18 cellular contexts compared by ENCODE assay signal in genomic region chr2:56465491-56465890, GRCh38.
"Had no signal": no experiment of that assay in that cellular context is flagged by ENCODE, and none has a peak within 500 bp of the region (broad histone marks: within the 10 kb centered on the region; RNA-seq: fewer than 3 reads in every experiment).

No MANE protein-coding gene starts in this region.

- H3K4me3 Mint-ChIP-seq: activated CD4-positive, alpha-beta T cell treated with anti-CD3 and anti-CD28 coated beads, Interleukin-2, amount 10 ng/mL, durations not matched to agents 7 days and 5 days; activated CD8-positive, alpha-beta T cell treated with anti-CD3 and anti-CD28 coated beads, Interleukin-2, amount 10 ng/mL, durations not matched to agents 7 days and 5 days; activated naive CD4-positive, alpha-beta T cell treated with anti-CD3 and anti-CD28 coated beads, Interleukin-2, amount 10 ng/mL, durations not matched to agents 7 days and 5 days; activated naive CD8-positive, alpha-beta T cell treated with anti-CD3 and anti-CD28 coated beads, Interleukin-2, amount 50 U/mL, for 24 hours; activated T-cell treated with anti-CD3 and anti-CD28 coated beads, Interleukin-2, amount 50 U/mL, for 4 hours; natural killer cell treated with Interleukin-12 subunit alpha and Interleukin-12 subunit beta and Interleukin-15 and Interleukin-18, amount 100 ng/mL, for 72 hours had no signal

- DNase-seq: activated CD4-positive, alpha-beta T cell treated with anti-CD3 and anti-CD28 coated beads, Interleukin-2, amount 10 ng/mL, durations not matched to agents 7 days and 5 days; activated CD8-positive, alpha-beta memory T cell treated with anti-CD3 and anti-CD28 coated beads, Interleukin-2, amount 50 U/mL, for 4 hours; activated CD8-positive, alpha-beta T cell treated with anti-CD3 and anti-CD28 coated beads, Interleukin-2, amount 10 ng/mL, durations not matched to agents 7 days and 5 days; activated effector memory CD4-positive, alpha-beta T cell treated with Interleukin-2 at 50 U/mL for 16 hours; activated naive CD4-positive, alpha-beta T cell treated with anti-CD3 and anti-CD28 coated beads, Interleukin-2, amount 10 ng/mL, durations not matched to agents 7 days and 5 days; activated naive CD8-positive, alpha-beta T cell treated with anti-CD3 and anti-CD28 coated beads, Interleukin-2, amount 50 U/mL, for 24 hours; activated T-cell treated with anti-CD3 and anti-CD28 coated beads, Interleukin-2, amount 50 U/mL, for 4 hours; dermis blood vessel endothelial cell; effector memory CD4-positive, alpha-beta T cell; esophagus squamous epithelium; glutamatergic neuron; hippocampal formation; lower lobe of right lung; sigmoid colon; stimulated activated naive CD4-positive, alpha-beta T cell; T1000; tibial artery had no signal

- H3K4me1 Mint-ChIP-seq: activated CD4-positive, alpha-beta T cell treated with anti-CD3 and anti-CD28 coated beads, Interleukin-2, amount 10 ng/mL, durations not matched to agents 7 days and 5 days; activated naive CD4-positive, alpha-beta T cell treated with anti-CD3 and anti-CD28 coated beads, Interleukin-2, amount 10 ng/mL, durations not matched to agents 7 days and 5 days; activated naive CD8-positive, alpha-beta T cell treated with anti-CD3 and anti-CD28 coated beads, Interleukin-2, amount 50 U/mL, for 24 hours had no signal

- H3K27me3 Mint-ChIP-seq: activated CD4-positive, alpha-beta T cell treated with anti-CD3 and anti-CD28 coated beads, Interleukin-2, amount 10 ng/mL, durations not matched to agents 7 days and 5 days; activated naive CD4-positive, alpha-beta T cell treated with anti-CD3 and anti-CD28 coated beads, Interleukin-2, amount 10 ng/mL, durations not matched to agents 7 days and 5 days; activated naive CD8-positive, alpha-beta T cell treated with anti-CD3 and anti-CD28 coated beads, Interleukin-2, amount 50 U/mL, for 24 hours; natural killer cell treated with Interleukin-12 subunit alpha and Interleukin-12 subunit beta and Interleukin-15 and Interleukin-18, amount 100 ng/mL, for 72 hours had no signal

- H3K27ac Mint-ChIP-seq: activated CD4-positive, alpha-beta T cell treated with anti-CD3 and anti-CD28 coated beads, Interleukin-2, amount 10 ng/mL, durations not matched to agents 7 days and 5 days; activated CD8-positive, alpha-beta T cell treated with anti-CD3 and anti-CD28 coated beads, Interleukin-2, amount 10 ng/mL, durations not matched to agents 7 days and 5 days; activated naive CD4-positive, alpha-beta T cell treated with anti-CD3 and anti-CD28 coated beads, Interleukin-2, amount 10 ng/mL, durations not matched to agents 7 days and 5 days; activated naive CD8-positive, alpha-beta T cell treated with anti-CD3 and anti-CD28 coated beads, Interleukin-2, amount 50 U/mL, for 24 hours; natural killer cell treated with Interleukin-12 subunit alpha and Interleukin-12 subunit beta and Interleukin-15 and Interleukin-18, amount 100 ng/mL, for 72 hours had no signal

- H3K36me3 Mint-ChIP-seq: activated naive CD4-positive, alpha-beta T cell treated with anti-CD3 and anti-CD28 coated beads, Interleukin-2, amount 10 ng/mL, durations not matched to agents 7 days and 5 days had no signal

- H3K4me3 ChIP-seq: esophagus squamous epithelium, lower lobe of right lung, sigmoid colon, tibial artery had no signal
